ENCODE assay signal across 8 cellular contexts in genomic region chr12:46269429-46270241, GRCh38. TPM values are rescaled to one million over a fixed set of nuclear protein-coding genes. Genes with fewer than 3 reads are reported as not detected.
A peak's percentile ranks its signal among the peaks of the same experiment; 100 is the strongest.
DNase-seq lines count a peak whose midpoint lies in the region; ATAC-seq, FAIRE-seq and TF ChIP-seq lines count a peak whose summit lies in the region.

No MANE protein-coding gene starts in this region.

- H3K27me3 Mint-ChIP-seq in CD8-positive, alpha-beta memory T cell, result peaks cover 0 to 11% of the 10 kb centered on the region in 2 donors
- H3K27me3 Mint-ChIP-seq in activated CD4-positive, alpha-beta T cell treated with anti-CD3 and anti-CD28 coated beads for 36 hours, result no peaks in the 10 kb centered on the region
- no peaks in the 10 kb centered on the region for H3K27me3 Mint-ChIP-seq in stimulated activated memory B cell treated with anti-CD40 and anti-IgM and Interleukin-4, amounts not matched to agents 10 μg/mL and 1 μg/mL and 100 μg/mL, for 72 hours

- intact Hi-C loops in activated CD4-positive, alpha-beta T cell treated with anti-CD3 and anti-CD28 coated beads for 36 hours (cut with DNase I, micrococcal nuclease), result loop anchor here (1.0 to 5.0 kb wide), 13 partner anchors 54 to 1543 kb away; partner anchors contain the start of gene ARID2 (in 2 of the 2)

- POLR2A ChIA-PET in CD8-positive, alpha-beta memory T cell (lab: Charles Lee), result interaction anchor here (0.7 to 3.8 kb wide), 21 partner anchors 10 to 1007 kb away, joined by 3 to 108 read pairs (median 4); partner anchors contain the start of gene SCAF11
- POLR2A ChIA-PET in activated CD4-positive, alpha-beta T cell treated with anti-CD3 and anti-CD28 coated beads for 36 hours (lab: Charles Lee), result interaction anchor here (0.6 to 3.2 kb wide), 19 partner anchors 9 to 1305 kb away, joined by 3 to 88 read pairs (median 4); partner anchors contain the start of gene SCAF11

- no peak for TF ChIP-seq RAD21 in Ishikawa (IDR thresholded peaks at IDR 0.05; ENCODE audit: low read depth)

- H3K9me3 ChIP-seq in CD8-positive, alpha-beta memory T cell (ENCODE audit: low read length), result no peaks in the 10 kb centered on the region
- no peaks in the 10 kb centered on the region for H3K9me3 ChIP-seq in duodenal mucosa (ENCODE audit: control insufficient read depth in 1 of 2, low read length in 2 of 2)
- no peaks in the 10 kb centered on the region for H3K9me3 ChIP-seq in mucosa of stomach (ENCODE audit: control insufficient read depth, low read length)

- H3K9ac ChIP-seq in duodenal mucosa (ENCODE audit: low read depth in 1 of 2, low read length in 2 of 2) (peak overlapping the region; percentile 87 to 88), mucosa of stomach (ENCODE audit: low read length) (peak overlapping the region; percentile 75)

- H3K4me3 Mint-ChIP-seq in CD8-positive, alpha-beta memory T cell, result no peak overlapping the region
- no peak overlapping the region for H3K4me3 Mint-ChIP-seq in activated CD4-positive, alpha-beta T cell treated with anti-CD3 and anti-CD28 coated beads for 36 hours
- H3K4me3 Mint-ChIP-seq in stimulated activated memory B cell treated with anti-CD40 and anti-IgM and Interleukin-4, amounts not matched to agents 10 μg/mL and 1 μg/mL and 100 μg/mL, for 72 hours, result no peak overlapping the region

- H3K27ac ChIP-seq in CD8-positive, alpha-beta memory T cell (ENCODE audit: low read depth, low read length), result peak overlapping the region; percentile 98
- H3K27ac ChIP-seq in duodenal mucosa (ENCODE audit: low read depth, low read length), result peak overlapping the region; percentile 90

- no peaks in the 10 kb centered on the region for H3K36me3 ChIP-seq in CD8-positive, alpha-beta memory T cell (ENCODE audit: insufficient read depth, low read length)
- H3K36me3 ChIP-seq in duodenal mucosa (ENCODE audit: control insufficient read depth in 1 of 2, insufficient read depth in 2 of 2, low read length in 2 of 2), result no peaks in the 10 kb centered on the region
- H3K36me3 ChIP-seq in mucosa of stomach (ENCODE audit: control insufficient read depth, insufficient read depth, low read length), result no peaks in the 10 kb centered on the region

- no peaks in the 10 kb centered on the region for H3K27me3 ChIP-seq in CD8-positive, alpha-beta memory T cell (ENCODE audit: insufficient read depth, low read length, poor library complexity, severe bottlenecking)
- H3K27me3 ChIP-seq in duodenal mucosa (ENCODE audit: control insufficient read depth in 1 of 2, insufficient read depth in 2 of 2, low read length in 2 of 2), result no peaks in the 10 kb centered on the region
- peaks cover 20% of the 10 kb centered on the region for H3K27me3 ChIP-seq in mucosa of stomach (ENCODE audit: control insufficient read depth, insufficient read depth, low read length)

- H3K4me1 Mint-ChIP-seq in CD8-positive, alpha-beta memory T cell, result peaks cover 24 to 36% (median 30%) of the 10 kb centered on the region in 3 donors
- H3K4me1 Mint-ChIP-seq in activated CD4-positive, alpha-beta T cell treated with anti-CD3 and anti-CD28 coated beads for 36 hours, result peaks cover 26% of the 10 kb centered on the region
- peaks cover 18% of the 10 kb centered on the region for H3K4me1 Mint-ChIP-seq in stimulated activated memory B cell treated with anti-CD40 and anti-IgM and Interleukin-4, amounts not matched to agents 10 μg/mL and 1 μg/mL and 100 μg/mL, for 72 hours

- no peak for FAIRE-seq in HTR-8/SVneo (lab: Jason Lieb, UNC)

- H3K27ac Mint-ChIP-seq in CD8-positive, alpha-beta memory T cell, result no peak overlapping the region
- H3K27ac Mint-ChIP-seq in activated CD4-positive, alpha-beta T cell treated with anti-CD3 and anti-CD28 coated beads for 36 hours, result no peak overlapping the region
- no peak overlapping the region for H3K27ac Mint-ChIP-seq in stimulated activated memory B cell treated with anti-CD40 and anti-IgM and Interleukin-4, amounts not matched to agents 10 μg/mL and 1 μg/mL and 100 μg/mL, for 72 hours

- peaks cover 43% of the 10 kb centered on the region for H3K4me1 ChIP-seq in CD8-positive, alpha-beta memory T cell (ENCODE audit: insufficient read depth, low read length)
- peaks cover 0 to 18% of the 10 kb centered on the region in 2 donors for H3K4me1 ChIP-seq in duodenal mucosa (ENCODE audit: control insufficient read depth in 1 of 2, insufficient read depth in 2 of 2, low read length in 2 of 2)
- peaks cover 9% of the 10 kb centered on the region for H3K4me1 ChIP-seq in mucosa of stomach (ENCODE audit: control insufficient read depth, insufficient read depth, low read length)

- ATAC-seq in GM21360 (IDR thresholded peaks at IDR 0.05; ENCODE audit: unreplicated experiment), result peak; percentile 11
- ATAC-seq in activated CD4-positive, alpha-beta T cell treated with anti-CD3 and anti-CD28 coated beads for 36 hours, result peak; percentile 57
- ATAC-seq in stimulated activated memory B cell treated with anti-CD40 and anti-IgM and Interleukin-4, amounts not matched to agents 10 μg/mL and 1 μg/mL and 100 μg/mL, for 72 hours, result peak; percentile 56

- peak; percentile 45 to 82 (median 68) for DNase-seq in CD8-positive, alpha-beta memory T cell
- DNase-seq in activated CD4-positive, alpha-beta T cell treated with anti-CD3 and anti-CD28 coated beads for 36 hours, result peak; percentile 88
- no peak for DNase-seq in HTR-8/SVneo (ENCODE audit: insufficient read length, low spot score)

- H3K4me3 ChIP-seq in CD8-positive, alpha-beta memory T cell (ENCODE audit: low read length), result peak overlapping the region; percentile 96
- H3K4me3 ChIP-seq in duodenal mucosa (ENCODE audit: low read depth in 1 of 2, low read length in 2 of 2), result peak overlapping the region; percentile 93
- H3K4me3 ChIP-seq in mucosa of stomach (ENCODE audit: low read length), result peak overlapping the region; percentile 70

- CTCF ChIA-PET in CD8-positive, alpha-beta memory T cell (lab: Charles Lee), result interaction anchor here (0.6 to 2.6 kb wide), 17 partner anchors 9 to 392 kb away, joined by 3 to 22 read pairs (median 3); no protein-coding TSS in a partner anchor
- CTCF ChIA-PET in activated CD4-positive, alpha-beta T cell treated with anti-CD3 and anti-CD28 coated beads for 36 hours (lab: Charles Lee), result interaction anchor here (0.6 to 3.1 kb wide), 12 partner anchors 33 to 543 kb away, joined by 3 to 10 read pairs (median 4); no protein-coding TSS in a partner anchor

- no peak for TF ChIP-seq EP300 in Ishikawa (IDR thresholded peaks at IDR 0.05; ENCODE audit: borderline replicate concordance)

- H3K36me3 Mint-ChIP-seq in CD8-positive, alpha-beta memory T cell, result peaks cover 0 to 7% (median 4%) of the 10 kb centered on the region in 3 donors
- H3K36me3 Mint-ChIP-seq in activated CD4-positive, alpha-beta T cell treated with anti-CD3 and anti-CD28 coated beads for 36 hours (ENCODE audit: low read depth), result no peaks in the 10 kb centered on the region
- H3K36me3 Mint-ChIP-seq in stimulated activated memory B cell treated with anti-CD40 and anti-IgM and Interleukin-4, amounts not matched to agents 10 μg/mL and 1 μg/mL and 100 μg/mL, for 72 hours, result no peaks in the 10 kb centered on the region

- no peaks in the 10 kb centered on the region for H3K9me3 Mint-ChIP-seq in CD8-positive, alpha-beta memory T cell
- no peaks in the 10 kb centered on the region for H3K9me3 Mint-ChIP-seq in activated CD4-positive, alpha-beta T cell treated with anti-CD3 and anti-CD28 coated beads for 36 hours (ENCODE audit: low read depth)
- H3K9me3 Mint-ChIP-seq in stimulated activated memory B cell treated with anti-CD40 and anti-IgM and Interleukin-4, amounts not matched to agents 10 μg/mL and 1 μg/mL and 100 μg/mL, for 72 hours, result no peaks in the 10 kb centered on the region

TF ChIP-seq in Ishikawa, 13 proteins besides CTCF, POLR2A, EP300 and RAD21:
- TF ChIP-seq NFIC (IDR thresholded peaks at IDR 0.05), result no peak
- TF ChIP-seq, protein P1, sequence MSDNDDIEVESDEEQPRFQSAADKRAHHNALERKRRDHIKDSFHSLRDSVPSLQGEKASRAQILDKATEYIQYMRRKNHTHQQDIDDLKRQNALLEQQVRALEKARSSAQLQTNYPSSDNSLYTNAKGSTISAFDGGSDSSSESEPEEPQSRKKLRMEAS (IDR thresholded peaks at IDR 0.05), result no peak
- TF ChIP-seq FOXM1 (IDR thresholded peaks at IDR 0.05; ENCODE audit: borderline replicate concordance, low read depth), result no peak
- peak; percentile 81 for TF ChIP-seq YY1 (IDR thresholded peaks at IDR 0.05; ENCODE audit: low read depth)

RNA-seq across cellular contexts. Expression of gene SLC38A1, which starts 0.8 kb away (rescaled TPM):
- total RNA-seq in CD8-positive, alpha-beta memory T cell, result 100 to 1,000 TPM; 233 to 242 TPM
- 252 TPM for polyA plus RNA-seq in CD8-positive, alpha-beta memory T cell
- total RNA-seq in activated CD4-positive, alpha-beta T cell treated with anti-CD3 and anti-CD28 coated beads for 36 hours, result 100 to 1,000 TPM; 167 to 180 TPM
